Comparison of ENCODE assay signal across 13 cellular contexts in genomic region chr10:14876764-14877163, GRCh38. TPM values are rescaled to one million over a fixed set of nuclear protein-coding genes. Genes with fewer than 3 reads are reported as not detected.
DNase-seq lines count a peak whose midpoint lies in the region; ATAC-seq and TF ChIP-seq lines count a peak whose summit lies in the region.
"Had no signal": no experiment of that assay in that cellular context is flagged by ENCODE, and none has a peak within 500 bp of the region (broad histone marks: within the 10 kb centered on the region; RNA-seq: fewer than 3 reads in every experiment).

No MANE protein-coding gene starts in this region.

- H3K36me3 ChIP-seq in CD8-positive, alpha-beta T cell (ENCODE audit: insufficient read depth, low read length), result no peaks in the 10 kb centered on the region
- H3K36me3 ChIP-seq in Loucy (ENCODE audit: insufficient read depth, low read length), result 0 out of 2 replicates have a peak, but pooled peaks cover 2% of the 10 kb centered on the region
- H3K36me3 ChIP-seq in vagina, result no peaks in the 10 kb centered on the region

- no peaks in the 10 kb centered on the region for H3K9me3 Mint-ChIP-seq in CD8-positive, alpha-beta T cell
- H3K9me3 Mint-ChIP-seq in chondrocyte (ENCODE audit: low read depth), result no peaks in the 10 kb centered on the region
- H3K9me3 Mint-ChIP-seq in natural killer cell treated with Interleukin-12 subunit alpha and Interleukin-12 subunit beta and Interleukin-15 and Interleukin-18, amount 100 ng/mL, for 72 hours, result no peaks in the 10 kb centered on the region

- no peaks in the 10 kb centered on the region for H3K9me3 ChIP-seq in CD8-positive, alpha-beta T cell (ENCODE audit: low read length)
- H3K9me3 ChIP-seq in Loucy (ENCODE audit: insufficient read depth, low read depth, low read length), result no peaks in the 10 kb centered on the region
- H3K9me3 ChIP-seq in vagina, result no peaks in the 10 kb centered on the region

- H3K36me3 Mint-ChIP-seq in CD8-positive, alpha-beta T cell, result peaks cover 2% of the 10 kb centered on the region
- no peaks in the 10 kb centered on the region for H3K36me3 Mint-ChIP-seq in chondrocyte (ENCODE audit: low read depth)
- no peaks in the 10 kb centered on the region for H3K36me3 Mint-ChIP-seq in natural killer cell treated with Interleukin-12 subunit alpha and Interleukin-12 subunit beta and Interleukin-15 and Interleukin-18, amount 100 ng/mL, for 72 hours

- DNase-seq in CD8-positive, alpha-beta T cell, result no peak
- no peak for DNase-seq in chondrocyte (ENCODE audit: low spot score)
- DNase-seq in natural killer cell treated with Interleukin-12 subunit alpha and Interleukin-12 subunit beta and Interleukin-15 and Interleukin-18, amount 100 ng/mL, for 72 hours (ENCODE audit: low spot score), result no peak
- no peak for DNase-seq in occipital lobe (lab: John Stamatoyannopoulos, UW)
- no peak for DNase-seq in mucosa of gallbladder (ENCODE audit: low spot score)
- DNase-seq in retina, result no peak
- DNase-seq in vagina (ENCODE audit: extremely low spot score in 2 of 2), result no peak
- DNase-seq: activated effector memory CD4-positive, alpha-beta T cell treated with Interleukin-2 at 50 U/mL for 16 hours; foreskin melanocyte; NCI-H1417 treated with DMSO at 0.1 percent for 48 hours; SHP77 treated with DMSO at 0.1 percent for 48 hours had no signal

- H3K27me3 ChIP-seq in CD8-positive, alpha-beta T cell (ENCODE audit: insufficient read depth, low read length), result no peaks in the 10 kb centered on the region
- H3K27me3 ChIP-seq in Loucy (ENCODE audit: insufficient read depth, low read length, poor library complexity, severe bottlenecking) (no peaks in the 10 kb centered on the region), vagina (no peaks in the 10 kb centered on the region)

- no peaks in the 10 kb centered on the region for H3K27me3 Mint-ChIP-seq in CD8-positive, alpha-beta T cell (ENCODE audit: low read depth)
- no peaks in the 10 kb centered on the region for H3K27me3 Mint-ChIP-seq in chondrocyte (ENCODE audit: low read depth)
- H3K27me3 Mint-ChIP-seq in natural killer cell treated with Interleukin-12 subunit alpha and Interleukin-12 subunit beta and Interleukin-15 and Interleukin-18, amount 100 ng/mL, for 72 hours, result no peaks in the 10 kb centered on the region

- H3K4me1 Mint-ChIP-seq in CD8-positive, alpha-beta T cell (ENCODE audit: low read depth), result peaks cover 31% of the 10 kb centered on the region
- peaks cover 31% of the 10 kb centered on the region for H3K4me1 Mint-ChIP-seq in chondrocyte (ENCODE audit: low read depth)
- peaks cover 14 to 28% of the 10 kb centered on the region in 2 donors for H3K4me1 Mint-ChIP-seq in natural killer cell treated with Interleukin-12 subunit alpha and Interleukin-12 subunit beta and Interleukin-15 and Interleukin-18, amount 100 ng/mL, for 72 hours (ENCODE audit: low read depth in 2 of 2)

- peaks cover 35% of the 10 kb centered on the region for H4K20me1 ChIP-seq in Loucy (ENCODE audit: insufficient read depth, low read length, poor library complexity, severe bottlenecking)

- POLR2A ChIA-PET in CD8-positive, alpha-beta T cell (lab: Charles Lee), result interaction anchor here (3.1 kb wide), 1 partner anchor 39 kb away, joined by 37 read pairs; the partner anchor contains the start of genes CDNF, HSPA14 and MSANTD7

- no peak for ATAC-seq in CD8-positive, alpha-beta T cell
- no peak for ATAC-seq in natural killer cell treated with Interleukin-12 subunit alpha and Interleukin-12 subunit beta and Interleukin-15 and Interleukin-18, amount 100 ng/mL, for 72 hours

- peak overlapping the region; percentile 87 for H3K4me2 ChIP-seq in Loucy (ENCODE audit: low read depth, low read length, poor library complexity, severe bottlenecking)

- peaks cover 65% of the 10 kb centered on the region for H3K79me2 ChIP-seq in Loucy (ENCODE audit: insufficient read depth, low read length)

- H3K9ac ChIP-seq in Loucy (ENCODE audit: low read depth, low read length, poor library complexity, severe bottlenecking), result peak overlapping the region; percentile 97
- H3K9ac ChIP-seq: parathyroid adenoma had no signal

- peak overlapping the region; percentile 33 for H3K4me3 Mint-ChIP-seq in CD8-positive, alpha-beta T cell
- peak overlapping the region; percentile 93 for H3K4me3 Mint-ChIP-seq in chondrocyte (ENCODE audit: unreplicated experiment)
- H3K4me3 Mint-ChIP-seq in natural killer cell treated with Interleukin-12 subunit alpha and Interleukin-12 subunit beta and Interleukin-15 and Interleukin-18, amount 100 ng/mL, for 72 hours, result peak overlapping the region; percentile 95

- TF ChIP-seq CTCF in CD8-positive, alpha-beta T cell (IDR thresholded peaks at IDR 0.05), result no peak
- TF ChIP-seq CTCF in Loucy (conservative IDR thresholded peaks at IDR 0.05; ENCODE audit: low read length) (no peak), chondrocyte (IDR thresholded peaks at IDR 0.05) (no peak), vagina (IDR thresholded peaks at IDR 0.05) (no peak)

- no peak overlapping the region for H3K27ac Mint-ChIP-seq in CD8-positive, alpha-beta T cell
- H3K27ac Mint-ChIP-seq in chondrocyte (ENCODE audit: unreplicated experiment), result peak overlapping the region; percentile 55
- peak overlapping the region; percentile 73 to 86 for H3K27ac Mint-ChIP-seq in natural killer cell treated with Interleukin-12 subunit alpha and Interleukin-12 subunit beta and Interleukin-15 and Interleukin-18, amount 100 ng/mL, for 72 hours

- H3K9me2 ChIP-seq in Loucy (replicated peaks; ENCODE audit: low read depth, low read length), result no peaks in the 10 kb centered on the region

- intact Hi-C loops in CD8-positive, alpha-beta T cell (cut with DNase I, micrococcal nuclease), result loop anchor here in 1 of 2 experiments (2.0 to 10.0 kb wide), 4 partner anchors 76 to 1292 kb away; partner anchors contain the start of genes NMT2, PRPF18 and RPP38
- intact Hi-C loops in vagina (cut with DNase I), result no loop called here

- CTCF ChIA-PET in CD8-positive, alpha-beta T cell (lab: Charles Lee), result no interaction called here

- H3F3A ChIP-seq in Loucy (ENCODE audit: low read depth), result peaks cover 11% of the 10 kb centered on the region

- H3K4me3 ChIP-seq in CD8-positive, alpha-beta T cell (ENCODE audit: low read depth, low read length), result no peak overlapping the region
- H3K4me3 ChIP-seq in Loucy (ENCODE audit: low read length, poor library complexity, severe bottlenecking) (peak overlapping the region; percentile 92), vagina (no peak overlapping the region)

- peaks cover 26% of the 10 kb centered on the region for H3K4me1 ChIP-seq in CD8-positive, alpha-beta T cell (ENCODE audit: insufficient read depth, low read length)
- H3K4me1 ChIP-seq in Loucy (ENCODE audit: insufficient read depth, low read length, poor library complexity, severe bottlenecking), result peaks cover 64% of the 10 kb centered on the region
- peaks cover 26% of the 10 kb centered on the region for H3K4me1 ChIP-seq in vagina

- no peak for TF ChIP-seq POLR2A in vagina (IDR thresholded peaks at IDR 0.05)

- H2AFZ ChIP-seq in Loucy (ENCODE audit: low read length), result no peak overlapping the region

- H3K27ac ChIP-seq in CD8-positive, alpha-beta T cell (ENCODE audit: low read depth, low read length), result no peak overlapping the region
- no peak overlapping the region for H3K27ac ChIP-seq in vagina

RNA-seq across cellular contexts. Expression of gene SUV39H2, which starts 1.9 kb away (rescaled TPM):
- 1 to 10 TPM; 2.6 to 3.1 TPM for total RNA-seq in CD8-positive, alpha-beta T cell
- total RNA-seq in chondrocyte (8.3 to 13.1 TPM (median 9.2 TPM) in 3 replicates), occipital lobe (30.6 TPM), mucosa of gallbladder (5.9 TPM), vagina (6.9 TPM)
- 10 to 100 TPM; 20.4 to 40.5 TPM for total RNA-seq in natural killer cell treated with Interleukin-12 subunit alpha and Interleukin-12 subunit beta and Interleukin-15 and Interleukin-18, amount 100 ng/mL, for 72 hours

RNA-seq across cellular contexts. Expression of gene HSPA14, which starts 38.7 kb away (rescaled TPM):
- 10 to 100 TPM; 37.7 to 37.8 TPM for total RNA-seq in CD8-positive, alpha-beta T cell
- total RNA-seq in chondrocyte (6.8 to 10.2 TPM (median 7.0 TPM) in 3 replicates), occipital lobe (14.8 TPM), mucosa of gallbladder (8.0 TPM), vagina (8.3 TPM)
- total RNA-seq in natural killer cell treated with Interleukin-12 subunit alpha and Interleukin-12 subunit beta and Interleukin-15 and Interleukin-18, amount 100 ng/mL, for 72 hours, result 10 to 100 TPM; 30.3 to 32.4 TPM

RNA-seq across cellular contexts. Expression of gene MSANTD7, which starts 38.7 kb away (rescaled TPM):
- 10 to 100 TPM; 20.2 to 22.3 TPM for total RNA-seq in CD8-positive, alpha-beta T cell
- total RNA-seq in chondrocyte (11.3 to 13.4 TPM (median 12.3 TPM) in 3 replicates), occipital lobe (34.3 TPM), mucosa of gallbladder (10.4 TPM), vagina (11.8 TPM)
- 10 to 100 TPM; 25.4 to 30.3 TPM for total RNA-seq in natural killer cell treated with Interleukin-12 subunit alpha and Interleukin-12 subunit beta and Interleukin-15 and Interleukin-18, amount 100 ng/mL, for 72 hours

RNA-seq across cellular contexts. Expression of gene CDNF, which starts 38.9 kb away (rescaled TPM):
- 1 to 10 TPM; 2.3 to 2.5 TPM for total RNA-seq in CD8-positive, alpha-beta T cell
- total RNA-seq in chondrocyte (0.32 to 1.9 TPM (median 0.69 TPM) in 3 replicates), occipital lobe (1.4 TPM), mucosa of gallbladder (0.98 TPM), vagina (7.4 TPM)
- total RNA-seq in natural killer cell treated with Interleukin-12 subunit alpha and Interleukin-12 subunit beta and Interleukin-15 and Interleukin-18, amount 100 ng/mL, for 72 hours, result 1 to 10 TPM in 1 of 2 donors, under 1 TPM in 1; 0.48 to 1.0 TPM

Comparison
In these comparisons a context has a peak if more than half of its experiments do, and no peak if none do; other contexts are left out.
1. H3K4me3 Mint-ChIP-seq: peak in every context shown above with its lines; median percentile 95 in natural killer cell treated with Interleukin-12 subunit alpha and Interleukin-12 subunit beta and Interleukin-15 and Interleukin-18, amount 100 ng/mL, for 72 hours; 93 in chondrocyte; 33 in CD8-positive, alpha-beta T cell.